8 cellular contexts compared by ENCODE assay signal in genomic region chrX:155070038-155070437, GRCh38. TPM values are rescaled to one million over a fixed set of nuclear protein-coding genes. Genes with fewer than 3 reads are reported as not detected.
DNase-seq lines count a peak whose midpoint lies in the region; ATAC-seq and TF ChIP-seq lines count a peak whose summit lies in the region.

No MANE protein-coding gene starts in this region.

- H3K9me3 ChIP-seq in CD4-positive, alpha-beta T cell (ENCODE audit: control insufficient read depth, low read length) = no peaks in the 10 kb centered on the region

- H3K27me3 ChIP-seq in CD4-positive, alpha-beta T cell (ENCODE audit: control insufficient read depth, insufficient read depth, low read length) = no peaks in the 10 kb centered on the region

- peak overlapping the region; percentile 89 for H3K4me3 Mint-ChIP-seq in CD4-positive, alpha-beta T cell
- H3K4me3 Mint-ChIP-seq in neural crest cell = peak overlapping the region; percentile 85

- POLR2A ChIA-PET in CD4-positive, alpha-beta T cell (lab: Charles Lee) = no interaction called here

- H3K27ac ChIP-seq in CD4-positive, alpha-beta T cell (ENCODE audit: low read depth, low read length) = no peak overlapping the region

- H3K9me3 Mint-ChIP-seq in CD4-positive, alpha-beta T cell = no peaks in the 10 kb centered on the region
- H3K9me3 Mint-ChIP-seq in neural crest cell = no peaks in the 10 kb centered on the region

- peak overlapping the region; percentile 97 for H3K27ac Mint-ChIP-seq in CD4-positive, alpha-beta T cell
- H3K27ac Mint-ChIP-seq in neural crest cell (ENCODE audit: unreplicated experiment) = peak overlapping the region; percentile 44

- CTCF ChIA-PET in CD4-positive, alpha-beta T cell (lab: Charles Lee) = no interaction called here

- no peak for ATAC-seq in CD4-positive, alpha-beta T cell (ENCODE audit: poor library complexity)
- no peak for ATAC-seq in GM18870 (IDR thresholded peaks at IDR 0.05; ENCODE audit: unreplicated experiment)

- peaks cover 53% of the 10 kb centered on the region for H3K4me1 Mint-ChIP-seq in CD4-positive, alpha-beta T cell (ENCODE audit: low read depth)
- peaks cover 36% of the 10 kb centered on the region for H3K4me1 Mint-ChIP-seq in neural crest cell

- no peak for TF ChIP-seq CTCF in CD4-positive, alpha-beta T cell (IDR thresholded peaks at IDR 0.05)
- no peak for TF ChIP-seq CTCF in neural crest cell (conservative IDR thresholded peaks at IDR 0.05)

- no peak for DNase-seq in CD4-positive, alpha-beta T cell
- DNase-seq in NAMALWA (ENCODE audit: low spot score) (peak; percentile 26), dermis blood vessel endothelial cell (peak; percentile 14), neural crest cell (ENCODE audit: low read depth, low spot score) (no peak), SHP77 treated with DMSO at 0.1 percent for 48 hours (lab: John Stamatoyannopoulos, UW) (no peak), NCI-H345 treated with DMSO at 0.1 percent for 48 hours (lab: John Stamatoyannopoulos, UW; ENCODE audit: unreplicated experiment) (no peak), NCI-H2107 (lab: John Stamatoyannopoulos, UW) (no peak)

- intact Hi-C loops in CD4-positive, alpha-beta T cell (cut with DNase I, micrococcal nuclease) = loop anchor here (2.0 to 5.0 kb wide), 2 partner anchors 43 to 268 kb away; partner anchors contain the start of gene FUNDC2 (in 1 of the 2)

- H3K27me3 Mint-ChIP-seq in CD4-positive, alpha-beta T cell = no peaks in the 10 kb centered on the region
- H3K27me3 Mint-ChIP-seq in neural crest cell (ENCODE audit: low read depth) = no peaks in the 10 kb centered on the region

- peaks cover 32% of the 10 kb centered on the region for H3K36me3 Mint-ChIP-seq in CD4-positive, alpha-beta T cell (ENCODE audit: low read depth)
- peaks cover 4% of the 10 kb centered on the region for H3K36me3 Mint-ChIP-seq in neural crest cell (ENCODE audit: low read depth)

RNA-seq across cellular contexts. Expression of gene CMC4, which starts 0.9 kb away (rescaled TPM):
- 1 to 10 TPM; 5.6 to 6.5 TPM for total RNA-seq in CD4-positive, alpha-beta T cell
- 11.7 and 16.3 TPM in 2 replicates for total RNA-seq in dermis blood vessel endothelial cell
- 4.3 and 7.8 TPM in 2 replicates for total RNA-seq in neural crest cell

RNA-seq across cellular contexts. Expression of gene MTCP1, which starts 0.9 kb away (rescaled TPM):
- 10 to 100 TPM; 17.0 to 18.9 TPM for total RNA-seq in CD4-positive, alpha-beta T cell
- total RNA-seq in dermis blood vessel endothelial cell = 3.1 and 9.9 TPM in 2 replicates
- 10.7 and 15.3 TPM in 2 replicates for total RNA-seq in neural crest cell

RNA-seq across cellular contexts. Expression of gene BRCC3, which starts 1.3 kb away (rescaled TPM):
- 10 to 100 TPM; 12.6 to 12.8 TPM for total RNA-seq in CD4-positive, alpha-beta T cell
- total RNA-seq in dermis blood vessel endothelial cell (17.4 and 28.9 TPM in 2 replicates), neural crest cell (31.4 and 36.0 TPM in 2 replicates)

RNA-seq across cellular contexts. Expression of gene FUNDC2, which starts 43.4 kb away (rescaled TPM):
- total RNA-seq in CD4-positive, alpha-beta T cell = 10 to 100 TPM; 37.2 to 37.4 TPM
- total RNA-seq in dermis blood vessel endothelial cell (84.2 and 95.1 TPM in 2 replicates), neural crest cell (105 and 115 TPM in 2 replicates)

RNA-seq across cellular contexts. Expression of gene F8, which starts 47.5 kb away (rescaled TPM):
- total RNA-seq in CD4-positive, alpha-beta T cell = under 1 TPM; 0.66 to 0.67 TPM
- total RNA-seq in dermis blood vessel endothelial cell (12.4 and 19.1 TPM in 2 replicates), neural crest cell (2.1 and 2.3 TPM in 2 replicates)

Comparison
In these comparisons a context has a peak if more than half of its experiments do, and no peak if none do; other contexts are left out.
1. DNase-seq: peak in NAMALWA (single experiment) and dermis blood vessel endothelial cell (single experiment); none in CD4-positive, alpha-beta T cell (0 of 10), neural crest cell (single experiment), SHP77 treated with DMSO at 0.1 percent for 48 hours (single experiment), NCI-H345 treated with DMSO at 0.1 percent for 48 hours (single experiment) and NCI-H2107 (single experiment).